ENCODE assay signal across 8 cellular contexts in genomic region chr9:128723352-128723865, GRCh38. TPM values are rescaled to one million over a fixed set of nuclear protein-coding genes. Genes with fewer than 3 reads are reported as not detected.
DNase-seq lines count a peak whose midpoint lies in the region; ATAC-seq and TF ChIP-seq lines count a peak whose summit lies in the region.

No MANE protein-coding gene starts in this region.

- no peak for DNase-seq in GM23248
- no peak for DNase-seq in WERI-Rb-1
- DNase-seq in left ventricle myocardium inferior: no peak
- no peak for DNase-seq in smooth muscle cell (lab: John Stamatoyannopoulos, UW; ENCODE audit: unreplicated experiment)
- no peak for DNase-seq in left lobe of liver (ENCODE audit: low spot score)
- DNase-seq in hippocampal formation (lab: John Stamatoyannopoulos, UW): no peak
- DNase-seq in middle frontal gyrus (ENCODE audit: extremely low spot score, low spot score): no peak
- no peak for DNase-seq in DMS153 treated with DMSO at 0.1 percent for 48 hours (lab: John Stamatoyannopoulos, UW; ENCODE audit: unreplicated experiment)

- intact Hi-C loops in left ventricle myocardium inferior (cut with micrococcal nuclease): no loop called here

- no peak for ATAC-seq in left lobe of liver

- H3K4me3 ChIP-seq in GM23248 (peak overlapping the region; percentile 75), WERI-Rb-1 (ENCODE audit: low read depth, low read length) (peak overlapping the region; percentile 55), left ventricle myocardium inferior (peak overlapping the region; percentile 73), smooth muscle cell (peak overlapping the region; percentile 68)

- WGBS in GM23248 (ENCODE audit: low coverage in 1 of 2, low lambda C conversion rate in 2 of 2, missing lambda C conversion rate in 2 of 2), 2 experiments: 42 to 57% methylated on average over 6 to 7 of the region's 7 CpGs
- 44% methylated on average over 6 of the region's 7 CpGs for WGBS in smooth muscle cell (ENCODE audit: low lambda C conversion rate)

- H3K9ac ChIP-seq in GM23248: peak overlapping the region; percentile 60
- no peak overlapping the region for H3K9ac ChIP-seq in smooth muscle cell (ENCODE audit: low read depth)

- H4K20me1 ChIP-seq in GM23248 (ENCODE audit: insufficient read depth): no peaks in the 10 kb centered on the region
- H4K20me1 ChIP-seq in smooth muscle cell (ENCODE audit: low read depth): no peaks in the 10 kb centered on the region

- H2AFZ ChIP-seq in GM23248: peak overlapping the region; percentile 88
- H2AFZ ChIP-seq in smooth muscle cell (ENCODE audit: low read depth): no peak overlapping the region

- H3K4me1 ChIP-seq in GM23248 (ENCODE audit: insufficient read depth) (no peaks in the 10 kb centered on the region), left ventricle myocardium inferior (peaks cover 13% of the 10 kb centered on the region), smooth muscle cell (ENCODE audit: low read depth) (no peaks in the 10 kb centered on the region)

- H3K27me3 ChIP-seq in GM23248 (replicated peaks; ENCODE audit: insufficient read depth) (no peaks in the 10 kb centered on the region), WERI-Rb-1 (ENCODE audit: insufficient read depth, low read depth, severe bottlenecking) (no peaks in the 10 kb centered on the region), left ventricle myocardium inferior (ENCODE audit: low read depth) (no peaks in the 10 kb centered on the region), smooth muscle cell (ENCODE audit: low read depth) (no peaks in the 10 kb centered on the region)

- H3K36me3 ChIP-seq in GM23248 (ENCODE audit: low read depth) (no peaks in the 10 kb centered on the region), WERI-Rb-1 (peaks cover 37% of the 10 kb centered on the region), left ventricle myocardium inferior (peaks cover 3% of the 10 kb centered on the region), smooth muscle cell (ENCODE audit: low read depth) (no peaks in the 10 kb centered on the region)

- no peaks in the 10 kb centered on the region for H3K9me2 ChIP-seq in GM23248 (ENCODE audit: insufficient read depth)

- H3K27ac ChIP-seq in GM23248 (no peak overlapping the region), WERI-Rb-1 (peak overlapping the region; percentile 90), left ventricle myocardium inferior (replicated peaks) (peak overlapping the region; percentile 89), smooth muscle cell (ENCODE audit: low read depth) (no peak overlapping the region)

- peak overlapping the region; percentile 84 for H3K4me2 ChIP-seq in GM23248 (ENCODE audit: unreplicated experiment)
- peak overlapping the region; percentile 87 for H3K4me2 ChIP-seq in smooth muscle cell

- H3F3A ChIP-seq in GM23248 (ENCODE audit: insufficient read depth) (0 out of 2 replicates have a peak, but pooled peaks cover 5% of the 10 kb centered on the region), smooth muscle cell (ENCODE audit: low read depth) (no peaks in the 10 kb centered on the region)

- H3K9me3 ChIP-seq in GM23248 (ENCODE audit: low read depth): no peaks in the 10 kb centered on the region
- H3K9me3 ChIP-seq in WERI-Rb-1 (ENCODE audit: severe bottlenecking): no peaks in the 10 kb centered on the region
- H3K9me3 ChIP-seq in left ventricle myocardium inferior (replicated peaks): no peaks in the 10 kb centered on the region
- H3K9me3 ChIP-seq in smooth muscle cell (replicated peaks; ENCODE audit: low read depth): no peaks in the 10 kb centered on the region

- in situ Hi-C loops in GM23248 (cut with MboI): no loop called here

- no peak for TF ChIP-seq CTCF in WERI-Rb-1 (IDR thresholded peaks at IDR 0.05; ENCODE audit: low read depth, low read length)
- TF ChIP-seq CTCF in left ventricle myocardium inferior (IDR thresholded peaks at IDR 0.05; ENCODE audit: borderline replicate concordance): no peak
- no peak for TF ChIP-seq CTCF in smooth muscle cell (IDR thresholded peaks at IDR 0.05; ENCODE audit: borderline replicate concordance, insufficient read depth, poor library complexity, severe bottlenecking)

- no peaks in the 10 kb centered on the region for H3K79me2 ChIP-seq in GM23248 (ENCODE audit: insufficient read depth)
- no peaks in the 10 kb centered on the region for H3K79me2 ChIP-seq in smooth muscle cell (ENCODE audit: low read depth)

RNA-seq across cellular contexts. Expression of gene ZDHHC12, which starts 0.5 kb away (rescaled TPM):
- total RNA-seq in GM23248 (2014; rRNA removed; shearing (Covaris generic)): 48.1 and 65.1 TPM in 2 replicates
- polyA plus RNA-seq in GM23248 (2016; fragmentation: Nextera tagmentation; extraction: Ambion mirVana) (41.6 and 44.0 TPM in 2 replicates), smooth muscle cell (31.3 and 49.0 TPM in 2 replicates)
- total RNA-seq in left ventricle myocardium inferior (6.3 TPM), smooth muscle cell (19.9 and 20.8 TPM in 2 replicates), left lobe of liver (22.9 TPM)

RNA-seq across cellular contexts. Expression of gene PKN3, which starts 21.1 kb away (rescaled TPM):
- total RNA-seq in GM23248 (2014; rRNA removed; shearing (Covaris generic)): 0.89 and 2.1 TPM in 2 replicates
- polyA plus RNA-seq in GM23248 (2016; fragmentation: Nextera tagmentation; extraction: Ambion mirVana) (0.68 and 0.95 TPM in 2 replicates), smooth muscle cell (1.5 and 2.2 TPM in 2 replicates)
- total RNA-seq in left ventricle myocardium inferior (6.3 TPM), smooth muscle cell (0.63 and 1.4 TPM in 2 replicates), left lobe of liver (7.6 TPM)

RNA-seq across cellular contexts. Expression of gene SET, which starts 34.4 kb away (rescaled TPM):
- 263 and 283 TPM in 2 replicates for total RNA-seq in GM23248 (2014; rRNA removed; shearing (Covaris generic))
- polyA plus RNA-seq in GM23248 (2016; fragmentation: Nextera tagmentation; extraction: Ambion mirVana) (175 and 183 TPM in 2 replicates), smooth muscle cell (162 and 197 TPM in 2 replicates)
- total RNA-seq in left ventricle myocardium inferior (168 TPM), smooth muscle cell (262 and 380 TPM in 2 replicates), left lobe of liver (69.3 TPM)

RNA-seq across cellular contexts. Expression of gene ZER1, which starts 48.3 kb away (rescaled TPM):
- total RNA-seq in GM23248 (2014; rRNA removed; shearing (Covaris generic)): 28.9 and 61.7 TPM in 2 replicates
- polyA plus RNA-seq in GM23248 (2016; fragmentation: Nextera tagmentation; extraction: Ambion mirVana) (18.7 and 20.0 TPM in 2 replicates), smooth muscle cell (30.6 and 34.6 TPM in 2 replicates)
- total RNA-seq in left ventricle myocardium inferior (61.6 TPM), smooth muscle cell (35.1 and 38.4 TPM in 2 replicates), left lobe of liver (15.6 TPM)

Comparison
In these comparisons a context has a peak if more than half of its experiments do, and no peak if none do; other contexts are left out.
1. H3K27ac ChIP-seq: peak in WERI-Rb-1 (single experiment) and left ventricle myocardium inferior (single experiment); none in GM23248 (single experiment) and smooth muscle cell (single experiment).
2. Peak in every context shown above with its lines, with median percentiles within 50 percentile points of each other: H3K4me3 ChIP-seq.